In genomic region chr17:56593741-56594527, GRCh38 we compare ENCODE assay signal across 8 cellular contexts. TPM values are rescaled to one million over a fixed set of nuclear protein-coding genes. Genes with fewer than 3 reads are reported as not detected.
DNase-seq lines count a peak whose midpoint lies in the region; ATAC-seq and TF ChIP-seq lines count a peak whose summit lies in the region.

No MANE protein-coding gene starts in this region.

- H3K27ac ChIP-seq in AG04450 (ENCODE audit: low read depth, low read length) (no peak overlapping the region), epithelial cell of prostate (peak overlapping the region; percentile 24), subcutaneous abdominal adipose tissue (ENCODE audit: low read depth, low read length) (no peak overlapping the region)

- no peak overlapping the region for H3K9ac ChIP-seq in subcutaneous abdominal adipose tissue (ENCODE audit: low read length in 5 of 5)

- no peaks in the 10 kb centered on the region for H3K36me3 ChIP-seq in mucosa of descending colon (ENCODE audit: low read depth)
- no peaks in the 10 kb centered on the region for H3K36me3 ChIP-seq in subcutaneous abdominal adipose tissue (ENCODE audit: control insufficient read depth in 5 of 5, insufficient read depth in 5 of 5, low read length in 5 of 5)

- ATAC-seq in GM19395 (IDR thresholded peaks at IDR 0.05; ENCODE audit: unreplicated experiment) (peak; percentile 55), mucosa of descending colon (peak; percentile 73), GM21515 (IDR thresholded peaks at IDR 0.05; ENCODE audit: unreplicated experiment) (no peak)

- no peaks in the 10 kb centered on the region; the same call in 1 of the 2 replicates for H3K9me3 ChIP-seq in AG04450 (ENCODE audit: control insufficient read depth, insufficient read depth, low read length)
- H3K9me3 ChIP-seq in mucosa of descending colon = no peaks in the 10 kb centered on the region
- H3K9me3 ChIP-seq in subcutaneous abdominal adipose tissue (ENCODE audit: control insufficient read depth in 5 of 5, low read length in 5 of 5) = no peaks in the 10 kb centered on the region

- peaks cover 30% of the 10 kb centered on the region for H3K27me3 ChIP-seq in AG04450 (ENCODE audit: control insufficient read depth, insufficient read depth, low read length)
- peaks cover 21 to 53% (median 50%) of the 10 kb centered on the region in 5 donors for H3K27me3 ChIP-seq in subcutaneous abdominal adipose tissue (ENCODE audit: control insufficient read depth in 5 of 5, insufficient read depth in 4 of 5, low read length in 5 of 5)

- DNase-seq in AG04450 (ENCODE audit: low read depth, low spot score) (no peak), NCI-H226 (peak; percentile 73), epithelial cell of prostate (ENCODE audit: low read depth, low spot score) (no peak), mucosa of descending colon (peak; percentile 26 to 63 (median 55))
- peak; percentile 81 for DNase-seq in activated CD8-positive, alpha-beta memory T cell treated with anti-CD3 and anti-CD28 coated beads for 24 hours

- POLR2A ChIA-PET in AG04450 (lab: Yijun Ruan, JAX) = interaction anchor here (1.0 to 2.2 kb wide), 5 partner anchors 106 to 187 kb away, joined by 3 to 14 read pairs (median 6); no protein-coding TSS in a partner anchor

- H3K4me1 ChIP-seq in mucosa of descending colon (ENCODE audit: low read depth) = peaks cover 32% of the 10 kb centered on the region
- peaks cover 0 to 42% (median 36%) of the 10 kb centered on the region in 5 donors for H3K4me1 ChIP-seq in subcutaneous abdominal adipose tissue (ENCODE audit: control insufficient read depth in 5 of 5, insufficient read depth in 5 of 5, low read length in 5 of 5)

- H3K4me3 ChIP-seq in AG04450 (ENCODE audit: low read depth, low read length) (peak overlapping the region; percentile 67), mucosa of descending colon (no peak overlapping the region), subcutaneous abdominal adipose tissue (ENCODE audit: low read depth in 1 of 5, low read length in 5 of 5) (peak overlapping the region in 4 of 5 donors; percentile 59 to 74 (median 66))

- intact Hi-C loops in mucosa of descending colon (cut with DNase I, micrococcal nuclease) = loop anchor here in 1 of 2 donors (5.0 kb wide), 1 partner anchor 123 kb away; no protein-coding TSS in a partner anchor

- TF ChIP-seq CTCF in AG04450 (IDR thresholded peaks at IDR 0.05; ENCODE audit: low read depth, low read length) (no peak), mucosa of descending colon (IDR thresholded peaks at IDR 0.05) (no peak)

- CTCF ChIA-PET in AG04450 (lab: Charles Lee) = interaction anchor here (0.9 to 12.6 kb wide), 16 partner anchors 8 to 749 kb away, joined by 3 to 272 read pairs (median 5); no protein-coding TSS in a partner anchor

RNA-seq across cellular contexts. Expression of gene NOG, which starts 0.4 kb away (rescaled TPM):
- 0.64 and 0.97 TPM in 2 replicates for polyA plus RNA-seq in AG04450 (2011; rRNA removed)
- 0.48 and 0.64 TPM in 2 replicates for polyA minus RNA-seq in AG04450 (2011; rRNA and poly(A)+ RNA removed)
- under 1 TPM in 2 of 3 donors, not detected in 1; 0.14 to 0.32 TPM for total RNA-seq in mucosa of descending colon

Comparison
In these comparisons a context has a peak if more than half of its experiments do, and no peak if none do; other contexts are left out.
1. DNase-seq: peak in NCI-H226 (single experiment), activated CD8-positive, alpha-beta memory T cell treated with anti-CD3 and anti-CD28 coated beads for 24 hours (single experiment) and mucosa of descending colon (3 of 3); none in AG04450 (single experiment) and epithelial cell of prostate (single experiment).